11 cellular contexts compared by ENCODE assay signal in the genomic region with DNA sequence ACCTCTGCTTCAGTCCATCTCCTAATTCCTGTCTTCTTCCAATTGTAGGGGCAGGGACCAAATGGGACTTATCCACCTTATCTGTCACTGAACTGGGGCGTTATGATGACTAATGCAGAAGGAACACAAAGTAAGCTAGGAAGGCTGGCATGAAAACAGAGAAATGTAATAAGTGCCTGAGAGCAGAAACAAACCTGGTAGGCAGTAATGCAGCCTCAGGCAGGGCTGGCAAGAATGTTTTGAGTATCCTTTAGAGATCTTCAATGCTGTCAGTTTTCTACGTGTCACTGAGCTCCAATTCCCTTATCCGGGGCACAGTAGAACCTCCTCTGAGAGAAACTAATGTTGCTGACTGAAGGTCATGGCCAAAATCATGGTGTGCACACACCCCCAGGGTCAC.
DNase-seq lines count a peak whose midpoint lies in the region; ATAC-seq and TF ChIP-seq lines count a peak whose summit lies in the region.
"Had no signal": no experiment of that assay in that cellular context is flagged by ENCODE, and none has a peak within 500 bp of the region (broad histone marks: within the 10 kb centered on the region; RNA-seq: fewer than 3 reads in every experiment).

No MANE protein-coding gene starts in this region.

- H3K27ac Mint-ChIP-seq in osteocyte (ENCODE audit: unreplicated experiment): peak overlapping the region; percentile 83

- no peaks in the 10 kb centered on the region for H3K27me3 Mint-ChIP-seq in osteocyte (ENCODE audit: unreplicated experiment)

- CTCF ChIA-PET in RWPE1 (lab: Yijun Ruan, JAX): interaction anchor here (0.6 kb wide), 1 partner anchor 137 kb away, joined by 3 read pairs; no protein-coding TSS in a partner anchor

- H3K27ac ChIP-seq in RWPE1: peak overlapping the region; percentile 66

- POLR2A ChIA-PET in RWPE1 (lab: Yijun Ruan, JAX; ENCODE audit: low non-redundant PET): interaction anchor here (0.6 kb wide), 1 partner anchor 246 kb away, joined by 6 read pairs; no protein-coding TSS in a partner anchor

- ATAC-seq in esophagus mucosa (peak; percentile 56), GM18861 (IDR thresholded peaks at IDR 0.05; ENCODE audit: unreplicated experiment) (no peak)

- peak; percentile 46 for DNase-seq in GM03348 (ENCODE audit: low spot score)
- peak; percentile 50 for DNase-seq in RWPE1 (ENCODE audit: low spot score)
- no peak for DNase-seq in osteocyte (ENCODE audit: extremely low spot score, unreplicated experiment)
- DNase-seq in NCI-H1105 (lab: John Stamatoyannopoulos, UW): no peak
- DNase-seq in Kasumi-1 (lab: John Stamatoyannopoulos, UW): no peak
- DNase-seq in NCI-H774 (lab: John Stamatoyannopoulos, UW): no peak
- DNase-seq: activated effector memory CD4-positive, alpha-beta T cell treated with anti-CD3 and anti-CD28 coated beads, Interleukin-2, amount 50 U/mL, for 16 hours; NCI-H524; stimulated activated CD4-positive, alpha-beta T cell treated with anti-CD3 and anti-CD28 coated beads, Interleukin-4, amount 100 ng/mL, for 4 hours had no signal

- peaks cover 23% of the 10 kb centered on the region for H3K4me1 Mint-ChIP-seq in osteocyte (ENCODE audit: unreplicated experiment)

- no peak for TF ChIP-seq CTCF in RWPE1 (conservative IDR thresholded peaks at IDR 0.05; ENCODE audit: low read depth)
- no peak for TF ChIP-seq CTCF in osteocyte (IDR thresholded peaks at IDR 0.05)

- H3K9me3 Mint-ChIP-seq in osteocyte (ENCODE audit: unreplicated experiment): no peaks in the 10 kb centered on the region

- H3K4me3 Mint-ChIP-seq in osteocyte (ENCODE audit: unreplicated experiment): no peak overlapping the region

- no peaks in the 10 kb centered on the region for H3K36me3 Mint-ChIP-seq in osteocyte (ENCODE audit: unreplicated experiment)

Comparison
In these comparisons a context has a peak if more than half of its experiments do, and no peak if none do; other contexts are left out.
1. DNase-seq: peak in GM03348 (single experiment) and RWPE1 (single experiment); none in osteocyte (single experiment), NCI-H1105 (single experiment), Kasumi-1 (0 of 2) and NCI-H774 (single experiment).